ENCODE assay signal across 8 cellular contexts in the genomic region with DNA sequence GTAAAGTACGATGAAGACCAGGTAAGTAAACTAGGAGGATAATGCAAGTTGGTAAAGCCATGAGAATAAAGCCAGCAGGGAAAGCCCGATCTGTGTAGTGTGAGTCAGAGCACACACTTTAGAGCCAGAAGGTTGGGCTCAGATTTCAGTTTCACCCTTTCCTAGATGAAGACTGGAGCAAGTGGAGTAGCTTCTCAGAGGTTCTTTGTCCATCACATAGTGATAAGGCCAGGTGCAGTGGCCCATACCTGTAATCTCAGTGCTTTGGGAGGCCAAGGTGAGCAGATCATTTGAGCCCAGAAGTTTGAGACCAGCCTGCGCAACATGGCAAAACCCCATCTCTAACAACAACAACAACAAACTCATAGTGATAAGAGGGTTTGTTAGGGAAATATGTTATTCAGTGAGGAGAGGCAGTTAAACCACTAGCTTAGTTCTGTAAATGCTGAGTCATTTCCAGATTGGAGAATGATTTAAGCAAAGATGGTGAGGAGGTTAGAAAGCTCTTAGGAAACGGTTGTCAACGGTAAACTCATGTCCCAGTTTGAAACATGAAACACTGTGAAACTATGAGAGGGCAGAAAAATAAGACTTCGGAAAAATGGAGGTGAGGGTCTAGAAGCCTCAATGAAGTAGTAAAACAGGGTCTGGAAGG. TPM values are rescaled to one million over a fixed set of nuclear protein-coding genes. Genes with fewer than 3 reads are reported as not detected.
DNase-seq lines count a peak whose midpoint lies in the region; ATAC-seq and TF ChIP-seq lines count a peak whose summit lies in the region.

No MANE protein-coding gene starts in this region.

- H3K9me3 Mint-ChIP-seq in WTC11, result no peaks in the 10 kb centered on the region

- 43 to 57% methylated on average over 6 of the region's 6 CpGs for WGBS in esophagus squamous epithelium, 2 donors

- H3K4me3 Mint-ChIP-seq in WTC11, result no peak overlapping the region

- peak; percentile 91 for ATAC-seq in GM18519 (IDR thresholded peaks at IDR 0.05; ENCODE audit: low FRiP score, unreplicated experiment)
- ATAC-seq in WTC11, result no peak

- TF ChIP-seq CTCF in astrocyte of the cerebellum (IDR thresholded peaks at IDR 0.05; ENCODE audit: low read depth, low read length, missing control alignments), result no peak
- no peak for TF ChIP-seq CTCF in WTC11 (IDR thresholded peaks at IDR 0.05)
- TF ChIP-seq CTCF in esophagus squamous epithelium (IDR thresholded peaks at IDR 0.05), result no peak

- no peaks in the 10 kb centered on the region for H3K4me1 ChIP-seq in effector memory CD4-positive, alpha-beta T cell (ENCODE audit: control insufficient read depth, insufficient read depth, low read length, poor library complexity, severe bottlenecking)
- no peaks in the 10 kb centered on the region for H3K4me1 ChIP-seq in esophagus squamous epithelium

- intact Hi-C loops in esophagus squamous epithelium (cut with DNase I), result no loop called here

- no peaks in the 10 kb centered on the region for H3K27me3 ChIP-seq in effector memory CD4-positive, alpha-beta T cell (replicated peaks; ENCODE audit: control insufficient read depth, insufficient read depth, low read length, poor library complexity, severe bottlenecking)
- no peaks in the 10 kb centered on the region for H3K27me3 ChIP-seq in esophagus squamous epithelium

- CTCF ChIA-PET in WTC11 (lab: Charles Lee), result interaction anchor here (1.2 kb wide), 1 partner anchor 39 kb away, joined by 3 read pairs; a partner anchor contains a TSS

- no peaks in the 10 kb centered on the region for H3K36me3 Mint-ChIP-seq in WTC11

- POLR2A ChIA-PET in WTC11 (lab: Charles Lee), result interaction anchor here (1.0 kb wide), 1 partner anchor 198 kb away, joined by 3 read pairs; no protein-coding TSS in a partner anchor

- no peak for TF ChIP-seq POLR2A in esophagus squamous epithelium (IDR thresholded peaks at IDR 0.05)

- H3K27me3 Mint-ChIP-seq in WTC11 (ENCODE audit: low read depth), result peaks cover 2% of the 10 kb centered on the region; the same call in 1 of the 2 replicates

- in situ Hi-C loops in astrocyte of the cerebellum (cut with HindIII; ENCODE audit: low sequenced_read_pairs), result no loop called here

- H3K4me1 Mint-ChIP-seq in WTC11, result no peaks in the 10 kb centered on the region

- H3K4me3 ChIP-seq in astrocyte of the cerebellum (ENCODE audit: low read depth, low read length), result no peak overlapping the region
- no peak overlapping the region for H3K4me3 ChIP-seq in effector memory CD4-positive, alpha-beta T cell (ENCODE audit: insufficient read depth, low read depth, low read length, poor library complexity, severe bottlenecking)
- no peak overlapping the region for H3K4me3 ChIP-seq in esophagus squamous epithelium

- H3K27ac ChIP-seq in effector memory CD4-positive, alpha-beta T cell (ENCODE audit: insufficient read depth, low read length, poor library complexity, severe bottlenecking), result no peak overlapping the region
- peak overlapping the region in 1 of 4 donors; percentile 39 for H3K27ac ChIP-seq in esophagus squamous epithelium

- H3K9me3 ChIP-seq in effector memory CD4-positive, alpha-beta T cell (ENCODE audit: control insufficient read depth, low read length), result no peaks in the 10 kb centered on the region
- H3K9me3 ChIP-seq in esophagus squamous epithelium, result no peaks in the 10 kb centered on the region

- DNase-seq in H4 (ENCODE audit: low spot score), result peak; percentile 67
- peak; percentile 48 for DNase-seq in LHCN-M2 (ENCODE audit: low read depth)
- peak; percentile 29 for DNase-seq in astrocyte of the cerebellum (ENCODE audit: low read depth)
- no peak for DNase-seq in Ammon's horn (ENCODE audit: low spot score)
- DNase-seq in effector memory CD4-positive, alpha-beta T cell, result no peak
- no peak for DNase-seq in WTC11 (ENCODE audit: low spot score)
- DNase-seq in esophagus squamous epithelium (lab: John Stamatoyannopoulos, UW), result no peak

- H3K36me3 ChIP-seq in effector memory CD4-positive, alpha-beta T cell (ENCODE audit: control insufficient read depth, insufficient read depth, low read length), result no peaks in the 10 kb centered on the region
- H3K36me3 ChIP-seq in esophagus squamous epithelium, result no peaks in the 10 kb centered on the region

- H3K27ac Mint-ChIP-seq in WTC11, result no peak overlapping the region

TF ChIP-seq in WTC11, 78 proteins besides CTCF, POLR2A, EP300 and RAD21 (continues in another document):
- TF ChIP-seq NFATC4 (CRISPR knock-in tag; IDR thresholded peaks at IDR 0.05) (no peak), ZNF416 (CRISPR knock-in tag; IDR thresholded peaks at IDR 0.05) (no peak), ZNF219 (CRISPR knock-in tag; IDR thresholded peaks at IDR 0.05; ENCODE audit: borderline replicate concordance) (no peak), CREM (CRISPR knock-in tag; IDR thresholded peaks at IDR 0.05) (no peak), SMAD4 (CRISPR knock-in tag; IDR thresholded peaks at IDR 0.05) (no peak), KAT7 (CRISPR knock-in tag; IDR thresholded peaks at IDR 0.05; ENCODE audit: borderline replicate concordance) (no peak), ZNF138 (CRISPR knock-in tag; conservative IDR thresholded peaks at IDR 0.05) (no peak)
- TF ChIP-seq, protein P1, sequence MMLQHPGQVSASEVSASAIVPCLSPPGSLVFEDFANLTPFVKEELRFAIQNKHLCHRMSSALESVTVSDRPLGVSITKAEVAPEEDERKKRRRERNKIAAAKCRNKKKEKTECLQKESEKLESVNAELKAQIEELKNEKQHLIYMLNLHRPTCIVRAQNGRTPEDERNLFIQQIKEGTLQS (CRISPR knock-in tag; conservative IDR thresholded peaks at IDR 0.05), result no peak
- TF ChIP-seq, protein P2, sequence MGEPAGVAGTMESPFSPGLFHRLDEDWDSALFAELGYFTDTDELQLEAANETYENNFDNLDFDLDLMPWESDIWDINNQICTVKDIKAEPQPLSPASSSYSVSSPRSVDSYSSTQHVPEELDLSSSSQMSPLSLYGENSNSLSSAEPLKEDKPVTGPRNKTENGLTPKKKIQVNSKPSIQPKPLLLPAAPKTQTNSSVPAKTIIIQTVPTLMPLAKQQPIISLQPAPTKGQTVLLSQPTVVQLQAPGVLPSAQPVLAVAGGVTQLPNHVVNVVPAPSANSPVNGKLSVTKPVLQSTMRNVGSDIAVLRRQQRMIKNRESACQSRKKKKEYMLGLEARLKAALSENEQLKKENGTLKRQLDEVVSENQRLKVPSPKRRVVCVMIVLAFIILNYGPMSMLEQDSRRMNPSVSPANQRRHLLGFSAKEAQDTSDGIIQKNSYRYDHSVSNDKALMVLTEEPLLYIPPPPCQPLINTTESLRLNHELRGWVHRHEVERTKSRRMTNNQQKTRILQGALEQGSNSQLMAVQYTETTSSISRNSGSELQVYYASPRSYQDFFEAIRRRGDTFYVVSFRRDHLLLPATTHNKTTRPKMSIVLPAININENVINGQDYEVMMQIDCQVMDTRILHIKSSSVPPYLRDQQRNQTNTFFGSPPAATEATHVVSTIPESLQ (CRISPR knock-in tag; IDR thresholded peaks at IDR 0.05), result no peak
- TF ChIP-seq, protein P3, sequence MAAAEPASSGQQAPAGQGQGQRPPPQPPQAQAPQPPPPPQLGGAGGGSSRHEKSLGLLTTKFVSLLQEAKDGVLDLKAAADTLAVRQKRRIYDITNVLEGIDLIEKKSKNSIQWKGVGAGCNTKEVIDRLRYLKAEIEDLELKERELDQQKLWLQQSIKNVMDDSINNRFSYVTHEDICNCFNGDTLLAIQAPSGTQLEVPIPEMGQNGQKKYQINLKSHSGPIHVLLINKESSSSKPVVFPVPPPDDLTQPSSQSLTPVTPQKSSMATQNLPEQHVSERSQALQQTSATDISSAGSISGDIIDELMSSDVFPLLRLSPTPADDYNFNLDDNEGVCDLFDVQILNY (CRISPR knock-in tag; IDR thresholded peaks at IDR 0.05), result no peak
- TF ChIP-seq, protein P4, sequence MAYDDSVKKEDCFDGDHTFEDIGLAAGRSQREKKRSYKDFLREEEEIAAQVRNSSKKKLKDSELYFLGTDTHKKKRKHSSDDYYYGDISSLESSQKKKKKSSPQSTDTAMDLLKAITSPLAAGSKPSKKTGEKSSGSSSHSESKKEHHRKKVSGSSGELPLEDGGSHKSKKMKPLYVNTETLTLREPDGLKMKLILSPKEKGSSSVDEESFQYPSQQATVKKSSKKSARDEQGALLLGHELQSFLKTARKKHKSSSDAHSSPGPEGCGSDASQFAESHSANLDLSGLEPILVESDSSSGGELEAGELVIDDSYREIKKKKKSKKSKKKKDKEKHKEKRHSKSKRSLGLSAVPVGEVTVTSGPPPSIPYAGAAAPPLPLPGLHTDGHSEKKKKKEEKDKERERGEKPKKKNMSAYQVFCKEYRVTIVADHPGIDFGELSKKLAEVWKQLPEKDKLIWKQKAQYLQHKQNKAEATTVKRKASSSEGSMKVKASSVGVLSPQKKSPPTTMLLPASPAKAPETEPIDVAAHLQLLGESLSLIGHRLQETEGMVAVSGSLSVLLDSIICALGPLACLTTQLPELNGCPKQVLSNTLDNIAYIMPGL (CRISPR knock-in tag; IDR thresholded peaks at IDR 0.05), result no peak
- TF ChIP-seq, protein P5, sequence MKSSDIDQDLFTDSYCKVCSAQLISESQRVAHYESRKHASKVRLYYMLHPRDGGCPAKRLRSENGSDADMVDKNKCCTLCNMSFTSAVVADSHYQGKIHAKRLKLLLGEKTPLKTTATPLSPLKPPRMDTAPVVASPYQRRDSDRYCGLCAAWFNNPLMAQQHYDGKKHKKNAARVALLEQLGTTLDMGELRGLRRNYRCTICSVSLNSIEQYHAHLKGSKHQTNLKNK (CRISPR knock-in tag; IDR thresholded peaks at IDR 0.05), result no peak
- TF ChIP-seq, protein P6, sequence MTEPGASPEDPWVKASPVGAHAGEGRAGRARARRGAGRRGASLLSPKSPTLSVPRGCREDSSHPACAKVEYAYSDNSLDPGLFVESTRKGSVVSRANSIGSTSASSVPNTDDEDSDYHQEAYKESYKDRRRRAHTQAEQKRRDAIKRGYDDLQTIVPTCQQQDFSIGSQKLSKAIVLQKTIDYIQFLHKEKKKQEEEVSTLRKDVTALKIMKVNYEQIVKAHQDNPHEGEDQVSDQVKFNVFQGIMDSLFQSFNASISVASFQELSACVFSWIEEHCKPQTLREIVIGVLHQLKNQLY (CRISPR knock-in tag; IDR thresholded peaks at IDR 0.05), result no peak

RNA-seq across cellular contexts. Expression of a gene that starts 39.0 kb away (rescaled TPM):
- 0.66 and 2.1 TPM in 2 replicates for total RNA-seq in H4 (2014; rRNA removed; shearing (Covaris generic))
- total RNA-seq in LHCN-M2 (2014; rRNA removed) (1.4 and 11.3 TPM in 2 replicates), WTC11 (2021) (0.69 to 1.0 TPM (median 0.69 TPM) in 3 replicates), esophagus squamous epithelium (10 to 100 TPM in 2 of 4 donors, 1 to 10 TPM in 1, under 1 TPM in 1; 0.44 to 27.0 (median 6.8) TPM)
- polyA plus RNA-seq in LHCN-M2 (2012), result 0.45 TPM

Comparison
In these comparisons a context has a peak if more than half of its experiments do, and no peak if none do; other contexts are left out.
1. DNase-seq: peak in H4 (single experiment), LHCN-M2 (single experiment) and astrocyte of the cerebellum (single experiment); none in Ammon's horn (single experiment), effector memory CD4-positive, alpha-beta T cell (0 of 3), WTC11 (single experiment) and esophagus squamous epithelium (single experiment).